Comparison of ENCODE assay signal across 8 cellular contexts in genomic region chr17:38257013-38257621, GRCh38. TPM values are rescaled to one million over a fixed set of nuclear protein-coding genes. Genes with fewer than 3 reads are reported as not detected.
DNase-seq lines count a peak whose midpoint lies in the region; ATAC-seq and TF ChIP-seq lines count a peak whose summit lies in the region.
"Not testable (repeated sequence)": the region's sequence is repeated elsewhere in the genome, so short reads cannot be mapped to it uniquely, and the experiment has no call there.

No MANE protein-coding gene starts in this region.

- peak; percentile 95 for DNase-seq in DND-41
- peak; percentile 25 for DNase-seq in GOT3 (lab: John Stamatoyannopoulos, UW)
- peak; percentile 77 for DNase-seq in LoVo (ENCODE audit: low spot score)
- DNase-seq in activated T-helper 2 cell treated with anti-CD3 and anti-CD28 coated beads, Interferon-gamma antibody, Interleukin-2, Interleukin-4, amounts not matched to agents 10 μg/mL and 5 μg/mL and 100 μg/mL, durations not matched to agents 14 hours and 24 hours and 36 hours (ENCODE audit: low spot score): peak; percentile 80
- DNase-seq in fibroblast of peridontal ligament (ENCODE audit: extremely low read depth): peak; percentile 61
- DNase-seq in natural killer cell treated with Interleukin-12 subunit alpha and Interleukin-12 subunit beta and Interleukin-15 and Interleukin-18, amount 100 ng/mL, for 72 hours (ENCODE audit: low spot score): peak; percentile 91

- peaks cover 16% of the 10 kb centered on the region for H3K4me1 ChIP-seq in DND-41 (ENCODE audit: insufficient read depth, low read length)

- TF ChIP-seq CTCF in DND-41 (IDR thresholded peaks at IDR 0.05; ENCODE audit: borderline replicate concordance, extremely low read depth, low read length, poor library complexity, severe bottlenecking): not testable (repeated sequence)

- H3K4me1 Mint-ChIP-seq in activated T-helper 2 cell treated with anti-CD3 and anti-CD28 coated beads, Interferon-gamma antibody, Interleukin-2, Interleukin-4, amounts not matched to agents 10 μg/mL and 5 μg/mL and 100 μg/mL, durations not matched to agents 14 hours and 24 hours and 36 hours (ENCODE audit: low read depth); natural killer cell treated with Interleukin-12 subunit alpha and Interleukin-12 subunit beta and Interleukin-15 and Interleukin-18, amount 100 ng/mL, for 72 hours (ENCODE audit: low read depth in 2 of 2); stimulated activated memory B cell treated with anti-CD40 and anti-IgM and Interleukin-4, amounts not matched to agents 10 μg/mL and 1 μg/mL and 100 μg/mL, for 72 hours: not testable (repeated sequence)

- H3K36me3 Mint-ChIP-seq in activated T-helper 2 cell treated with anti-CD3 and anti-CD28 coated beads, Interferon-gamma antibody, Interleukin-2, Interleukin-4, amounts not matched to agents 10 μg/mL and 5 μg/mL and 100 μg/mL, durations not matched to agents 14 hours and 24 hours and 36 hours (ENCODE audit: low read depth); natural killer cell treated with Interleukin-12 subunit alpha and Interleukin-12 subunit beta and Interleukin-15 and Interleukin-18, amount 100 ng/mL, for 72 hours; stimulated activated memory B cell treated with anti-CD40 and anti-IgM and Interleukin-4, amounts not matched to agents 10 μg/mL and 1 μg/mL and 100 μg/mL, for 72 hours: not testable (repeated sequence)

- H3K9ac ChIP-seq in DND-41 (ENCODE audit: low read depth, low read length): peak overlapping the region; percentile 60

- not testable (repeated sequence) for H3K27me3 ChIP-seq in DND-41 (ENCODE audit: insufficient read depth, low read length, poor library complexity)

- peak overlapping the region; percentile 79 for H3K27ac ChIP-seq in DND-41 (ENCODE audit: low read length)

- H3K79me2 ChIP-seq in DND-41 (ENCODE audit: insufficient read depth, low read length): peaks cover 31% of the 10 kb centered on the region

- peak; percentile 81 for ATAC-seq in DND-41 (ENCODE audit: insufficient read depth, low read depth)
- peak; percentile 94 to 95 for ATAC-seq in natural killer cell treated with Interleukin-12 subunit alpha and Interleukin-12 subunit beta and Interleukin-15 and Interleukin-18, amount 100 ng/mL, for 72 hours
- ATAC-seq in stimulated activated memory B cell treated with anti-CD40 and anti-IgM and Interleukin-4, amounts not matched to agents 10 μg/mL and 1 μg/mL and 100 μg/mL, for 72 hours: peak; percentile 95

- peak; percentile 61 for TF ChIP-seq POLR2A in Raji (IDR thresholded peaks at IDR 0.05; ENCODE audit: insufficient read depth, low read depth, low read length)

- peak overlapping the region; percentile 55 for H3K4me3 Mint-ChIP-seq in activated T-helper 2 cell treated with anti-CD3 and anti-CD28 coated beads, Interferon-gamma antibody, Interleukin-2, Interleukin-4, amounts not matched to agents 10 μg/mL and 5 μg/mL and 100 μg/mL, durations not matched to agents 14 hours and 24 hours and 36 hours (ENCODE audit: low read depth)
- H3K4me3 Mint-ChIP-seq in natural killer cell treated with Interleukin-12 subunit alpha and Interleukin-12 subunit beta and Interleukin-15 and Interleukin-18, amount 100 ng/mL, for 72 hours: peak overlapping the region; percentile 15
- H3K4me3 Mint-ChIP-seq in stimulated activated memory B cell treated with anti-CD40 and anti-IgM and Interleukin-4, amounts not matched to agents 10 μg/mL and 1 μg/mL and 100 μg/mL, for 72 hours: peak overlapping the region; percentile 63

- not testable (repeated sequence) for H3K9me3 ChIP-seq in DND-41 (ENCODE audit: insufficient read depth, low read length, severe bottlenecking)

- peak overlapping the region; percentile 66 for H3K4me2 ChIP-seq in DND-41 (ENCODE audit: insufficient read depth, low read length)

- not testable (repeated sequence) for H3K36me3 ChIP-seq in DND-41 (ENCODE audit: insufficient read depth, low read length)

- intact Hi-C loops in activated T-helper 2 cell treated with anti-CD3 and anti-CD28 coated beads, Interferon-gamma antibody, Interleukin-2, Interleukin-4, amounts not matched to agents 10 μg/mL and 5 μg/mL and 100 μg/mL, durations not matched to agents 14 hours and 24 hours and 36 hours (cut with micrococcal nuclease): not testable (repeated sequence)

- peak overlapping the region in 1 of 2 experiments; percentile 53; a peak in 2 of 4 replicates for H3K4me3 ChIP-seq in DND-41 (ENCODE audit: low read depth in 1 of 2, low read length in 2 of 2)

- not testable (repeated sequence) for H3K27ac Mint-ChIP-seq in activated T-helper 2 cell treated with anti-CD3 and anti-CD28 coated beads, Interferon-gamma antibody, Interleukin-2, Interleukin-4, amounts not matched to agents 10 μg/mL and 5 μg/mL and 100 μg/mL, durations not matched to agents 14 hours and 24 hours and 36 hours; natural killer cell treated with Interleukin-12 subunit alpha and Interleukin-12 subunit beta and Interleukin-15 and Interleukin-18, amount 100 ng/mL, for 72 hours; stimulated activated memory B cell treated with anti-CD40 and anti-IgM and Interleukin-4, amounts not matched to agents 10 μg/mL and 1 μg/mL and 100 μg/mL, for 72 hours

- H3K27me3 Mint-ChIP-seq in activated T-helper 2 cell treated with anti-CD3 and anti-CD28 coated beads, Interferon-gamma antibody, Interleukin-2, Interleukin-4, amounts not matched to agents 10 μg/mL and 5 μg/mL and 100 μg/mL, durations not matched to agents 14 hours and 24 hours and 36 hours (ENCODE audit: low read depth); natural killer cell treated with Interleukin-12 subunit alpha and Interleukin-12 subunit beta and Interleukin-15 and Interleukin-18, amount 100 ng/mL, for 72 hours; stimulated activated memory B cell treated with anti-CD40 and anti-IgM and Interleukin-4, amounts not matched to agents 10 μg/mL and 1 μg/mL and 100 μg/mL, for 72 hours: not testable (repeated sequence)

- H3K9me3 Mint-ChIP-seq in activated T-helper 2 cell treated with anti-CD3 and anti-CD28 coated beads, Interferon-gamma antibody, Interleukin-2, Interleukin-4, amounts not matched to agents 10 μg/mL and 5 μg/mL and 100 μg/mL, durations not matched to agents 14 hours and 24 hours and 36 hours; natural killer cell treated with Interleukin-12 subunit alpha and Interleukin-12 subunit beta and Interleukin-15 and Interleukin-18, amount 100 ng/mL, for 72 hours; stimulated activated memory B cell treated with anti-CD40 and anti-IgM and Interleukin-4, amounts not matched to agents 10 μg/mL and 1 μg/mL and 100 μg/mL, for 72 hours: not testable (repeated sequence)

- peak overlapping the region; percentile 70 for H2AFZ ChIP-seq in DND-41 (ENCODE audit: low read depth, low read length)

- not testable (repeated sequence) for H4K20me1 ChIP-seq in DND-41 (ENCODE audit: insufficient read depth, low read length)

RNA-seq across cellular contexts. Expression of gene MRPL45, which starts 39.9 kb away (rescaled TPM):
- total RNA-seq in activated T-helper 2 cell treated with anti-CD3 and anti-CD28 coated beads, Interferon-gamma antibody, Interleukin-2, Interleukin-4, amounts not matched to agents 10 μg/mL and 5 μg/mL and 100 μg/mL, durations not matched to agents 14 hours and 24 hours and 36 hours: 43.5 and 44.6 TPM in 2 replicates
- total RNA-seq in natural killer cell treated with Interleukin-12 subunit alpha and Interleukin-12 subunit beta and Interleukin-15 and Interleukin-18, amount 100 ng/mL, for 72 hours: 10 to 100 TPM; 29.1 to 30.4 TPM

Comparison
In these comparisons a context has a peak if more than half of its experiments do, and no peak if none do; other contexts are left out.
1. DNase-seq: peak in every context shown above with its lines; median percentile 95 in DND-41; 91 in natural killer cell treated with Interleukin-12 subunit alpha and Interleukin-12 subunit beta and Interleukin-15 and Interleukin-18, amount 100 ng/mL, for 72 hours; 80 in activated T-helper 2 cell treated with anti-CD3 and anti-CD28 coated beads, Interferon-gamma antibody, Interleukin-2, Interleukin-4, amounts not matched to agents 10 μg/mL and 5 μg/mL and 100 μg/mL, durations not matched to agents 14 hours and 24 hours and 36 hours; 77 in LoVo; 61 in fibroblast of peridontal ligament; 25 in GOT3.